In genomic region chr1:181392133-181392532, GRCh38 we compare ENCODE assay signal across 14 cellular contexts.
DNase-seq lines count a peak whose midpoint lies in the region; ATAC-seq lines count a peak whose summit lies in the region.
"Had no signal": no experiment of that assay in that cellular context is flagged by ENCODE, and none has a peak within 500 bp of the region (broad histone marks: within the 10 kb centered on the region; RNA-seq: fewer than 3 reads in every experiment).

No MANE protein-coding gene starts in this region.

- no peaks in the 10 kb centered on the region for H3K36me3 ChIP-seq in CD8-positive, alpha-beta memory T cell (ENCODE audit: insufficient read depth, low read length)

- no peaks in the 10 kb centered on the region for H3K9me3 Mint-ChIP-seq in activated CD8-positive, alpha-beta memory T cell treated with anti-CD3 and anti-CD28 coated beads, Interleukin-2, amount 10 ng/mL, durations not matched to agents 7 days and 5 days (ENCODE audit: low read depth)
- H3K9me3 Mint-ChIP-seq in CD8-positive, alpha-beta memory T cell: peaks cover 0 to 4% (median 0%) of the 10 kb centered on the region in 5 donors
- no peaks in the 10 kb centered on the region for H3K9me3 Mint-ChIP-seq in activated naive CD8-positive, alpha-beta T cell treated with anti-CD3 and anti-CD28 coated beads, Interleukin-2, amount 50 U/mL, for 24 hours
- H3K9me3 Mint-ChIP-seq in naive thymus-derived CD8-positive, alpha-beta T cell: no peaks in the 10 kb centered on the region

- DNase-seq in activated CD8-positive, alpha-beta memory T cell treated with anti-CD3 and anti-CD28 coated beads, Interleukin-2, amount 10 ng/mL, durations not matched to agents 7 days and 5 days: no peak
- DNase-seq in activated CD8-positive, alpha-beta memory T cell treated with anti-CD3 and anti-CD28 coated beads for 24 hours: no peak
- DNase-seq in CD8-positive, alpha-beta memory T cell: no peak
- DNase-seq in activated naive CD8-positive, alpha-beta T cell treated with anti-CD3 and anti-CD28 coated beads, Interleukin-2, amount 50 U/mL, for 24 hours: no peak
- no peak for DNase-seq in naive thymus-derived CD8-positive, alpha-beta T cell
- no peak for DNase-seq in epidermal melanocyte (ENCODE audit: insufficient read length, low spot score)
- DNase-seq: DMS79 treated with DMSO at 0.1 percent for 48 hours, KG1, NCI-H1694 treated with DMSO at 0.1 percent for 48 hours, NCI-H510A treated with DMSO at 0.1 percent for 48 hours, NCI-H774 had no signal

- no peaks in the 10 kb centered on the region for H3K27me3 ChIP-seq in CD8-positive, alpha-beta memory T cell (ENCODE audit: insufficient read depth, low read length, poor library complexity, severe bottlenecking)

- no peak for ATAC-seq in activated CD8-positive, alpha-beta memory T cell treated with anti-CD3 and anti-CD28 coated beads, Interleukin-2, amount 10 ng/mL, durations not matched to agents 7 days and 5 days
- ATAC-seq in activated naive CD8-positive, alpha-beta T cell treated with anti-CD3 and anti-CD28 coated beads, Interleukin-2, amount 50 U/mL, for 24 hours: no peak
- ATAC-seq in naive thymus-derived CD8-positive, alpha-beta T cell: no peak
- no peak for ATAC-seq in HG02840 (IDR thresholded peaks at IDR 0.05; ENCODE audit: low FRiP score, unreplicated experiment)
- ATAC-seq: HepG2, Right ventricle myocardium inferior had no signal

- H3K9me3 ChIP-seq in CD8-positive, alpha-beta memory T cell (ENCODE audit: low read length): no peaks in the 10 kb centered on the region

- CTCF ChIA-PET in activated CD8-positive, alpha-beta memory T cell treated with anti-CD3 and anti-CD28 coated beads, Interleukin-2, amount 10 ng/mL, durations not matched to agents 7 days and 5 days (lab: Charles Lee): interaction anchor here (0.8 to 10.0 kb wide), 2 partner anchors 11 to 33 kb away, joined by 3 to 46 read pairs; no protein-coding TSS in a partner anchor
- CTCF ChIA-PET in CD8-positive, alpha-beta memory T cell (lab: Charles Lee): no interaction called here

- H3K36me3 Mint-ChIP-seq in activated CD8-positive, alpha-beta memory T cell treated with anti-CD3 and anti-CD28 coated beads, Interleukin-2, amount 10 ng/mL, durations not matched to agents 7 days and 5 days: no peaks in the 10 kb centered on the region
- no peaks in the 10 kb centered on the region for H3K36me3 Mint-ChIP-seq in CD8-positive, alpha-beta memory T cell
- H3K36me3 Mint-ChIP-seq in activated naive CD8-positive, alpha-beta T cell treated with anti-CD3 and anti-CD28 coated beads, Interleukin-2, amount 50 U/mL, for 24 hours (ENCODE audit: low read depth): no peaks in the 10 kb centered on the region
- H3K36me3 Mint-ChIP-seq in naive thymus-derived CD8-positive, alpha-beta T cell: no peaks in the 10 kb centered on the region

- no peak overlapping the region for H3K4me3 ChIP-seq in CD8-positive, alpha-beta memory T cell (ENCODE audit: low read length)

- H3K4me1 Mint-ChIP-seq in activated CD8-positive, alpha-beta memory T cell treated with anti-CD3 and anti-CD28 coated beads, Interleukin-2, amount 10 ng/mL, durations not matched to agents 7 days and 5 days: peaks cover 14% of the 10 kb centered on the region
- peaks cover 4 to 20% (median 17%) of the 10 kb centered on the region in 3 donors for H3K4me1 Mint-ChIP-seq in CD8-positive, alpha-beta memory T cell
- H3K4me1 Mint-ChIP-seq in activated naive CD8-positive, alpha-beta T cell treated with anti-CD3 and anti-CD28 coated beads, Interleukin-2, amount 50 U/mL, for 24 hours: peaks cover 26% of the 10 kb centered on the region
- peaks cover 15 to 38% (median 25%) of the 10 kb centered on the region in 4 donors for H3K4me1 Mint-ChIP-seq in naive thymus-derived CD8-positive, alpha-beta T cell

- peaks cover 58% of the 10 kb centered on the region for H3K4me1 ChIP-seq in CD8-positive, alpha-beta memory T cell (ENCODE audit: insufficient read depth, low read length)

- H3K4me3 Mint-ChIP-seq in activated CD8-positive, alpha-beta memory T cell treated with anti-CD3 and anti-CD28 coated beads, Interleukin-2, amount 10 ng/mL, durations not matched to agents 7 days and 5 days: no peak overlapping the region
- H3K4me3 Mint-ChIP-seq in CD8-positive, alpha-beta memory T cell: no peak overlapping the region
- H3K4me3 Mint-ChIP-seq in activated naive CD8-positive, alpha-beta T cell treated with anti-CD3 and anti-CD28 coated beads, Interleukin-2, amount 50 U/mL, for 24 hours: no peak overlapping the region
- peak overlapping the region in 5 of 10 donors; percentile 5 to 44 (median 38) for H3K4me3 Mint-ChIP-seq in naive thymus-derived CD8-positive, alpha-beta T cell

- POLR2A ChIA-PET in CD8-positive, alpha-beta memory T cell (lab: Charles Lee): no interaction called here
- POLR2A ChIA-PET in naive thymus-derived CD8-positive, alpha-beta T cell (lab: Charles Lee): interaction anchor here (1.9 kb wide), 1 partner anchor 10 kb away, joined by 6 read pairs; no protein-coding TSS in a partner anchor

- peak overlapping the region; percentile 1 for H3K27ac Mint-ChIP-seq in activated CD8-positive, alpha-beta memory T cell treated with anti-CD3 and anti-CD28 coated beads, Interleukin-2, amount 10 ng/mL, durations not matched to agents 7 days and 5 days
- H3K27ac Mint-ChIP-seq in CD8-positive, alpha-beta memory T cell: peak overlapping the region in 7 of 8 donors; percentile 17 to 68 (median 48)
- peak overlapping the region; percentile 6 for H3K27ac Mint-ChIP-seq in activated naive CD8-positive, alpha-beta T cell treated with anti-CD3 and anti-CD28 coated beads, Interleukin-2, amount 50 U/mL, for 24 hours
- peak overlapping the region in 8 of 10 donors; percentile 13 to 85 (median 64) for H3K27ac Mint-ChIP-seq in naive thymus-derived CD8-positive, alpha-beta T cell

- H3K27me3 Mint-ChIP-seq in activated CD8-positive, alpha-beta memory T cell treated with anti-CD3 and anti-CD28 coated beads, Interleukin-2, amount 10 ng/mL, durations not matched to agents 7 days and 5 days: peaks cover 2% of the 10 kb centered on the region
- peaks cover 0 to 7% of the 10 kb centered on the region in 2 donors for H3K27me3 Mint-ChIP-seq in CD8-positive, alpha-beta memory T cell
- H3K27me3 Mint-ChIP-seq in activated naive CD8-positive, alpha-beta T cell treated with anti-CD3 and anti-CD28 coated beads, Interleukin-2, amount 50 U/mL, for 24 hours: no peaks in the 10 kb centered on the region
- H3K27me3 Mint-ChIP-seq in naive thymus-derived CD8-positive, alpha-beta T cell: peaks cover 0 to 2% (median 0%) of the 10 kb centered on the region in 5 donors

- no peak overlapping the region for H3K27ac ChIP-seq in CD8-positive, alpha-beta memory T cell (ENCODE audit: low read depth, low read length)

Comparison
In these comparisons a context has a peak if more than half of its experiments do, and no peak if none do; other contexts are left out.
1. H3K27ac Mint-ChIP-seq: peak in every context shown above with its lines; median percentile 64 in naive thymus-derived CD8-positive, alpha-beta T cell; 48 in CD8-positive, alpha-beta memory T cell; 6 in activated naive CD8-positive, alpha-beta T cell treated with anti-CD3 and anti-CD28 coated beads, Interleukin-2, amount 50 U/mL, for 24 hours; 1 in activated CD8-positive, alpha-beta memory T cell treated with anti-CD3 and anti-CD28 coated beads, Interleukin-2, amount 10 ng/mL, durations not matched to agents 7 days and 5 days.